1 cellular context compared by ENCODE assay signal in the genomic region with DNA sequence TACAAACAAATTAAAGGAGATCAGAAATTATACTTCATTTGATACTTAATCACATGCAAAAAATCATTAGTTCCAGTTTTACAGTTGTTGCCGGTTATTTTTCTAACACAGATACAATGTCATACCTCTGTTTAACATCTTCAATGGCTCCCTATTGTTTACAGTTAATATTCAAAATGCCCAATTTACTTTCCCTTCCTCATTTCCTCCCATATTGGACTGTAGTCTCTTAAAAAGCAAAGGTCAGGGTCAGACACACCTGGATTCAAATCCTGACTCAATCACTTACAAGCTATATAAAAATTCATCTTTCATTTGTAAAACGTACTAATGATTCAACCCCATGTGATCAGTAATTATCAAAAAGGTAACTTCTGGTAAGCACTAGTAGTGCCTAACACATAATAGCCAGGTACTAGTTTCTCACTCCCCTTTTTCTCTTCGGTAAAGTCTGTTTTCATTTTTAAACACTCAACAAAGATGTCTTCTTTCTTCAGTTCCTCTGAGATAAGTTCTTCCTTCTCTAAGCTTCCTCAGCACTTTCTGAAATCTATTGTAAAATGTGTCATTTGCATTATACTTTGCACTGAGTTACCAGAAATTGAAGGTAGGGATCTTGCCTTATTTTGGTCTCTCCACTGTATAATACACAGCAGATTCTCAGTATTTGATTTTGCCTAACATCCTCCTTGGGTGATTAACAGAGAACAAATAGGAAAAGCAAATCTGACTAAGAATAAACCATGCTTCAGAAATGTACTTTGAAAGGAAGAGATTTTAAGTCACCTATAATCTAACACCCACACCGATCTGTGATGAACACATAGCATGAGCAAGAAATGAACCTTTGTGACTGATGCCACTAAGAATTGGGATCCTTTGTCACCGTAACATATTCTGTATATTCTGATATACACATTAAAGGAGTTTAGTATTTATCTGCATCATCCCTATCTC.
A peak's percentile ranks its signal among the peaks of the same experiment; 100 is the strongest.
TF ChIP-seq lines count a peak whose summit lies in the region.

No MANE protein-coding gene starts in this region.

TF ChIP-seq in K562, 482 proteins besides CTCF, POLR2A, EP300 and RAD21:
- TF ChIP-seq, protein P1, sequence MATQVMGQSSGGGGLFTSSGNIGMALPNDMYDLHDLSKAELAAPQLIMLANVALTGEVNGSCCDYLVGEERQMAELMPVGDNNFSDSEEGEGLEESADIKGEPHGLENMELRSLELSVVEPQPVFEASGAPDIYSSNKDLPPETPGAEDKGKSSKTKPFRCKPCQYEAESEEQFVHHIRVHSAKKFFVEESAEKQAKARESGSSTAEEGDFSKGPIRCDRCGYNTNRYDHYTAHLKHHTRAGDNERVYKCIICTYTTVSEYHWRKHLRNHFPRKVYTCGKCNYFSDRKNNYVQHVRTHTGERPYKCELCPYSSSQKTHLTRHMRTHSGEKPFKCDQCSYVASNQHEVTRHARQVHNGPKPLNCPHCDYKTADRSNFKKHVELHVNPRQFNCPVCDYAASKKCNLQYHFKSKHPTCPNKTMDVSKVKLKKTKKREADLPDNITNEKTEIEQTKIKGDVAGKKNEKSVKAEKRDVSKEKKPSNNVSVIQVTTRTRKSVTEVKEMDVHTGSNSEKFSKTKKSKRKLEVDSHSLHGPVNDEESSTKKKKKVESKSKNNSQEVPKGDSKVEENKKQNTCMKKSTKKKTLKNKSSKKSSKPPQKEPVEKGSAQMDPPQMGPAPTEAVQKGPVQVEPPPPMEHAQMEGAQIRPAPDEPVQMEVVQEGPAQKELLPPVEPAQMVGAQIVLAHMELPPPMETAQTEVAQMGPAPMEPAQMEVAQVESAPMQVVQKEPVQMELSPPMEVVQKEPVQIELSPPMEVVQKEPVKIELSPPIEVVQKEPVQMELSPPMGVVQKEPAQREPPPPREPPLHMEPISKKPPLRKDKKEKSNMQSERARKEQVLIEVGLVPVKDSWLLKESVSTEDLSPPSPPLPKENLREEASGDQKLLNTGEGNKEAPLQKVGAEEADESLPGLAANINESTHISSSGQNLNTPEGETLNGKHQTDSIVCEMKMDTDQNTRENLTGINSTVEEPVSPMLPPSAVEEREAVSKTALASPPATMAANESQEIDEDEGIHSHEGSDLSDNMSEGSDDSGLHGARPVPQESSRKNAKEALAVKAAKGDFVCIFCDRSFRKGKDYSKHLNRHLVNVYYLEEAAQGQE (CRISPR knock-in tag; IDR thresholded peaks at IDR 0.05; ENCODE audit: low read depth), result no peak
- TF ChIP-seq RBM25 (IDR thresholded peaks at IDR 0.05; ENCODE audit: low read depth, low read length, severe bottlenecking), result peak; percentile 72
- TF ChIP-seq ZNF316 (IDR thresholded peaks at IDR 0.05), result peak; percentile 10; the same call in 1 of the 2 replicates
- TF ChIP-seq NRF1 (conservative IDR thresholded peaks at IDR 0.05 in 1 of 2, IDR thresholded peaks at IDR 0.05 in 1 of 2), result no peak
